In the genomic region with DNA sequence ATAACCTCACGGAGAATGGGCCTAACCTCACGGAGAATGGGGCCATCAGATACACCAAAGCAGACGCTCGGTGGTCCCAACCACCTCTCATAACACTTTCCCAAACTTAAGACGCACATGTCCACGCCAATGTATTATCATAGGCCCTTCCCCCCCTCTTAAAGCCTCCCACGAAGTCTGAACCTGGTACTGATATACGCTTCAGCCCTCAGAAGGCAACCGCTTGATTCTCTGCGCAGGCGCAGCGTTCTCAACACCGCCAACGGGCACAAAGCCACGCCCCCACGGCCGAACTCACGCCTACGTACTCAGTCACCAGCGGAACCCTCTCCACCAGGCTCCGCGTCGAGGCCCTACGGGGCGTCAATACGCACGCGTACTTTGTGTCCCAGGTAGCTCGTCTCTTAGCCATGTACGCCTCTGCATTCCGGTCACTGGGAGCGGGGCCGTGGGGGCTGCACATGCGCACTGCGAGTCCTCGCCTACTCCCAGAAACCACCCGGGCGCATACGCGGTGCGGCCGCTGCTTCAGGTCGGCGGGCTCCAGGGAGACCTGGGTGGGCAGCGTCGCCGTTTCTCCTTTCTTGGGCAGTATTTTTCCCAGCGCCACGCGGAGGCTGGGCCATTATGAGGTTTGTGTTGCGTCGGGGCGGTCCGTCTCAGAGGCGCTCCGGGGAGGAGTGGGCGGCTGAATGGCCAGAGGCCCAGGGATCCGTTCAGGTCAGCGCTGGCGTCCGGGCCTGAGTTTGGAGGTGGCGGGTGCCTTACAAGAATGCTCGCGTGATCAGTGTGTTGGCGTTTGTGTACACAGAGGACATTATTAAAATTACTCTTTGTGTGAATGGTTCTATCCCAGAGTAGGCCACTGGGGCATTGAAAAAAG, we compare ENCODE assay signal across 1 cellular context.
TF ChIP-seq lines count a peak whose summit lies in the region.

No MANE protein-coding gene starts in this region.

TF ChIP-seq in HEK293, 187 proteins besides CTCF, POLR2A, EP300 and RAD21 (continued from another document):
- TF ChIP-seq, protein P1, sequence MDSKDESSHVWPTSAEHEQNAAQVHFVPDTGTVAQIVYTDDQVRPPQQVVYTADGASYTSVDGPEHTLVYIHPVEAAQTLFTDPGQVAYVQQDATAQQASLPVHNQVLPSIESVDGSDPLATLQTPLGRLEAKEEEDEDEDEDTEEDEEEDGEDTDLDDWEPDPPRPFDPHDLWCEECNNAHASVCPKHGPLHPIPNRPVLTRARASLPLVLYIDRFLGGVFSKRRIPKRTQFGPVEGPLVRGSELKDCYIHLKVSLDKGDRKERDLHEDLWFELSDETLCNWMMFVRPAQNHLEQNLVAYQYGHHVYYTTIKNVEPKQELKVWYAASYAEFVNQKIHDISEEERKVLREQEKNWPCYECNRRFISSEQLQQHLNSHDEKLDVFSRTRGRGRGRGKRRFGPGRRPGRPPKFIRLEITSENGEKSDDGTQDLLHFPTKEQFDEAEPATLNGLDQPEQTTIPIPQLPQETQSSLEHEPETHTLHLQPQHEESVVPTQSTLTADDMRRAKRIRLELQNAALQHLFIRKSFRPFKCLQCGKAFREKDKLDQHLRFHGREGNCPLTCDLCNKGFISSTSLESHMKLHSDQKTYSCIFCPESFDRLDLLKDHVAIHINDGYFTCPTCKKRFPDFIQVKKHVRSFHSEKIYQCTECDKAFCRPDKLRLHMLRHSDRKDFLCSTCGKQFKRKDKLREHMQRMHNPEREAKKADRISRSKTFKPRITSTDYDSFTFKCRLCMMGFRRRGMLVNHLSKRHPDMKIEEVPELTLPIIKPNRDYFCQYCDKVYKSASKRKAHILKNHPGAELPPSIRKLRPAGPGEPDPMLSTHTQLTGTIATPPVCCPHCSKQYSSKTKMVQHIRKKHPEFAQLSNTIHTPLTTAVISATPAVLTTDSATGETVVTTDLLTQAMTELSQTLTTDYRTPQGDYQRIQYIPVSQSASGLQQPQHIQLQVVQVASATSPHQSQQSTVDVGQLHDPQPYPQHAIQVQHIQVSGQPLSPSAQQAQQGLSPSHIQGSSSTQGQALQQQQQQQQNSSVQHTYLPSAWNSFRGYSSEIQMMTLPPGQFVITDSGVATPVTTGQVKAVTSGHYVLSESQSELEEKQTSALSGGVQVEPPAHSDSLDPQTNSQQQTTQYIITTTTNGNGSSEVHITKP (tag by site-specific recombination; IDR thresholded peaks at IDR 0.05) = no peak; the same call in 1 of the 2 replicates
- TF ChIP-seq MEIS1 (CRISPR knock-in tag; IDR thresholded peaks at IDR 0.05; ENCODE audit: borderline replicate concordance) (no peak), SP7 (tag by site-specific recombination; IDR thresholded peaks at IDR 0.05) (0 out of 2 replicates have a peak, but pooled peaks have one; percentile 27), ZNF571 (tag by site-specific recombination; IDR thresholded peaks at IDR 0.05) (no peak), KLF7 (tag by site-specific recombination; IDR thresholded peaks at IDR 0.05; ENCODE audit: borderline replicate concordance) (no peak), ZNF37A (tag by site-specific recombination; IDR thresholded peaks at IDR 0.05) (no peak), ZNF16 (tag by site-specific recombination; IDR thresholded peaks at IDR 0.05; ENCODE audit: low read depth) (no peak), IKZF3 (tag by site-specific recombination; IDR thresholded peaks at IDR 0.05) (no peak), ZNF140 (tag by site-specific recombination; IDR thresholded peaks at IDR 0.05) (no peak), ZFP69B (tag by site-specific recombination; IDR thresholded peaks at IDR 0.05) (no peak), ZNF596 (tag by site-specific recombination; IDR thresholded peaks at IDR 0.05) (no peak), ZNF266 (tag by site-specific recombination; IDR thresholded peaks at IDR 0.05; ENCODE audit: low read depth) (no peak), ZNF10 (tag by site-specific recombination; IDR thresholded peaks at IDR 0.05) (no peak), ZNF354C (tag by site-specific recombination; IDR thresholded peaks at IDR 0.05; ENCODE audit: borderline replicate concordance, low read depth) (no peak), ZNF391 (tag by site-specific recombination; IDR thresholded peaks at IDR 0.05; ENCODE audit: borderline replicate concordance, low read depth) (no peak), ZNF837 (tag by site-specific recombination; IDR thresholded peaks at IDR 0.05) (no peak), ZFP41 (tag by site-specific recombination; IDR thresholded peaks at IDR 0.05; ENCODE audit: borderline replicate concordance) (no peak), ZNF302 (tag by site-specific recombination; IDR thresholded peaks at IDR 0.05; ENCODE audit: low read depth) (no peak), ZNF2 (tag by site-specific recombination; IDR thresholded peaks at IDR 0.05) (0 out of 2 replicates have a peak, but pooled peaks have one; percentile 38), ZNF747 (tag by site-specific recombination; IDR thresholded peaks at IDR 0.05) (no peak)
- TF ChIP-seq, protein P2, sequence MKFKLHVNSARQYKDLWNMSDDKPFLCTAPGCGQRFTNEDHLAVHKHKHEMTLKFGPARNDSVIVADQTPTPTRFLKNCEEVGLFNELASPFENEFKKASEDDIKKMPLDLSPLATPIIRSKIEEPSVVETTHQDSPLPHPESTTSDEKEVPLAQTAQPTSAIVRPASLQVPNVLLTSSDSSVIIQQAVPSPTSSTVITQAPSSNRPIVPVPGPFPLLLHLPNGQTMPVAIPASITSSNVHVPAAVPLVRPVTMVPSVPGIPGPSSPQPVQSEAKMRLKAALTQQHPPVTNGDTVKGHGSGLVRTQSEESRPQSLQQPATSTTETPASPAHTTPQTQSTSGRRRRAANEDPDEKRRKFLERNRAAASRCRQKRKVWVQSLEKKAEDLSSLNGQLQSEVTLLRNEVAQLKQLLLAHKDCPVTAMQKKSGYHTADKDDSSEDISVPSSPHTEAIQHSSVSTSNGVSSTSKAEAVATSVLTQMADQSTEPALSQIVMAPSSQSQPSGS (tag by site-specific recombination; IDR thresholded peaks at IDR 0.05; ENCODE audit: low read depth) = no peak
